ENCODE assay signal across 24 cellular contexts in genomic region chr16:9977333-9977897, GRCh38.
"Had no signal": no experiment of that assay in that cellular context is flagged by ENCODE, and none has a peak within 500 bp of the region (broad histone marks: within the 10 kb centered on the region; RNA-seq: fewer than 3 reads in every experiment).

No MANE protein-coding gene starts in this region.

- DNase-seq: activated CD4-positive, alpha-beta T cell treated with anti-CD3 and anti-CD28 coated beads for 1 hour; activated CD4-positive, alpha-beta T cell treated with anti-CD3 and anti-CD28 coated beads, Interleukin-2, amount 50 U/mL, for 1 hour; activated CD8-positive, alpha-beta T cell treated with anti-CD3 and anti-CD28 coated beads for 36 hours; activated gamma-delta T cell treated with Interleukin-2 at 50 U/mL for 16 hours; activated naive CD4-positive, alpha-beta T cell treated with anti-CD3 and anti-CD28 coated beads, Interleukin-2, amount 50 U/mL, for 16 hours; activated T-cell treated with anti-CD3 and anti-CD28 coated beads, Interleukin-2, amount 50 U/mL, for 4 hours; amniotic stem cell; dermis blood vessel endothelial cell; effector CD8-positive, alpha-beta T cell; left cardiac atrium; left ventricle myocardium superior; naive B cell; ovary; psoas muscle; right cardiac atrium; spleen; stimulated activated naive CD4-positive, alpha-beta T cell; T-helper 2 cell; upper lobe of left lung had no signal

- H3K27me3 Mint-ChIP-seq: activated T-helper 17 cell treated with anti-CD3 and anti-CD28 coated beads, Interleukin-2, amount 50 U/mL, for 72 hours had no signal

- H3K4me1 ChIP-seq: psoas muscle, spleen, upper lobe of left lung had no signal

- H3K9me3 Mint-ChIP-seq: activated CD8-positive, alpha-beta T cell treated with anti-CD3 and anti-CD28 coated beads for 36 hours; activated T-cell treated with anti-CD3 and anti-CD28 coated beads, Interleukin-2, amount 50 U/mL, for 4 hours had no signal

- H3K4me1 Mint-ChIP-seq: activated T-helper 17 cell treated with anti-CD3 and anti-CD28 coated beads, Interleukin-2, amount 50 U/mL, for 72 hours; central memory CD8-positive, alpha-beta T cell; naive B cell had no signal

- ATAC-seq: activated CD8-positive, alpha-beta T cell treated with anti-CD3 and anti-CD28 coated beads for 36 hours; activated T-cell treated with anti-CD3 and anti-CD28 coated beads, Interleukin-2, amount 50 U/mL, for 4 hours; activated T-helper 17 cell treated with anti-CD3 and anti-CD28 coated beads, Interleukin-2, amount 50 U/mL, for 72 hours; left cardiac atrium; left ventricle myocardium superior; psoas muscle; right cardiac atrium; WTC11 had no signal

- H3K36me3 ChIP-seq: ovary, spleen, thoracic aorta, upper lobe of left lung had no signal

- H3K9me3 ChIP-seq: ovary, psoas muscle, spleen, thoracic aorta, upper lobe of left lung had no signal

- H3K27me3 ChIP-seq: ovary, spleen, upper lobe of left lung had no signal

- H3K36me3 Mint-ChIP-seq: naive B cell, WTC11 had no signal

- H3K27ac ChIP-seq: epithelial cell of prostate, ovary, psoas muscle, spleen, thoracic aorta, upper lobe of left lung had no signal

- H3K4me3 Mint-ChIP-seq: activated CD8-positive, alpha-beta T cell treated with anti-CD3 and anti-CD28 coated beads for 36 hours; activated T-cell treated with anti-CD3 and anti-CD28 coated beads, Interleukin-2, amount 50 U/mL, for 4 hours; activated T-helper 17 cell treated with anti-CD3 and anti-CD28 coated beads, Interleukin-2, amount 50 U/mL, for 72 hours; central memory CD8-positive, alpha-beta T cell; naive B cell; WTC11 had no signal

- H3K27ac Mint-ChIP-seq: activated CD8-positive, alpha-beta T cell treated with anti-CD3 and anti-CD28 coated beads for 36 hours; activated T-helper 17 cell treated with anti-CD3 and anti-CD28 coated beads, Interleukin-2, amount 50 U/mL, for 72 hours; naive B cell; WTC11 had no signal

- H3K4me3 ChIP-seq: ovary, psoas muscle, spleen, thoracic aorta, upper lobe of left lung had no signal
